ENCODE assay signal across 25 cellular contexts in the genomic region with DNA sequence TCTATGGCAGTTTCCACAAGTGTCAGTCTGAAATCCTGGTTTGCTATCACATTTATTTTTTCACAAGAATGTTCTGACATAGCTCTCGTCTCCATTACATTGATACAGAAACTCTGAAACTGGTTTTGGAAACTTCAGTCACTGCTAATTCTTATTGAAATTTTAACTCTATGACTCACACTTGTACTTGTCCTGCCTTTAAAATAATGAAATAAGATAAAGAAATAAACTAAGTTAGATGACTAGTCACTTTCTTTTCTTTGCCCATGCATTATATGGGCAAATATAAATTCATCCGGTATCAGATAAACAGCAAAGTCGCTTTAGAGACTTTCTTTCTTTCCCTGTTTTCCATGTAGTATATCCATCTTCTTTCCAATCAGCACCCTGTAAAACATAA.
DNase-seq lines count a peak whose midpoint lies in the region; ATAC-seq, FAIRE-seq and TF ChIP-seq lines count a peak whose summit lies in the region.
"Had no signal": no experiment of that assay in that cellular context is flagged by ENCODE, and none has a peak within 500 bp of the region (broad histone marks: within the 10 kb centered on the region; RNA-seq: fewer than 3 reads in every experiment).

No MANE protein-coding gene starts in this region.

- H4K20me1 ChIP-seq in Loucy (ENCODE audit: insufficient read depth, low read length, poor library complexity, severe bottlenecking), result no peaks in the 10 kb centered on the region
- H4K20me1 ChIP-seq in astrocyte (ENCODE audit: insufficient read depth, low read length), result no peaks in the 10 kb centered on the region
- H4K20me1 ChIP-seq: BLaER1 had no signal

- FAIRE-seq in astrocyte (lab: Jason Lieb, UNC), result no peak
- FAIRE-seq: A204.1, D721Med had no signal

- H3K27me3 ChIP-seq in Loucy (ENCODE audit: insufficient read depth, low read length, poor library complexity, severe bottlenecking) (no peaks in the 10 kb centered on the region), astrocyte (ENCODE audit: insufficient read depth, low read length) (no peaks in the 10 kb centered on the region)
- H3K27me3 ChIP-seq: BLaER1 had no signal

- no peak overlapping the region for H3K4me2 ChIP-seq in Loucy (ENCODE audit: low read depth, low read length, poor library complexity, severe bottlenecking)
- no peak overlapping the region for H3K4me2 ChIP-seq in astrocyte (ENCODE audit: low read length)
- H3K4me2 ChIP-seq: BLaER1, KMS-11 had no signal

- no peaks in the 10 kb centered on the region for H3K36me3 ChIP-seq in Loucy (ENCODE audit: insufficient read depth, low read length)
- H3K36me3 ChIP-seq in astrocyte (ENCODE audit: insufficient read depth, low read length), result no peaks in the 10 kb centered on the region
- H3K36me3 ChIP-seq: BLaER1 had no signal

- no peaks in the 10 kb centered on the region for H3K79me2 ChIP-seq in Loucy (ENCODE audit: insufficient read depth, low read length)
- H3K79me2 ChIP-seq in astrocyte (ENCODE audit: insufficient read depth, low read length), result no peaks in the 10 kb centered on the region

- H3K4me3 Mint-ChIP-seq in astrocyte (ENCODE audit: unreplicated experiment), result no peak overlapping the region
- no peak overlapping the region for H3K4me3 Mint-ChIP-seq in type B pancreatic cell
- H3K4me3 Mint-ChIP-seq: CD4-positive, alpha-beta T cell; IgD-negative memory B cell had no signal

- no peak overlapping the region for H3K4me3 ChIP-seq in Loucy (ENCODE audit: low read length, poor library complexity, severe bottlenecking)
- no peak overlapping the region for H3K4me3 ChIP-seq in astrocyte (ENCODE audit: insufficient read depth, low read depth, low read length)
- H3K4me3 ChIP-seq: BLaER1, GM23248 had no signal

- H3K4me1 Mint-ChIP-seq in astrocyte (ENCODE audit: low read depth, unreplicated experiment) (peaks cover 11% of the 10 kb centered on the region), type B pancreatic cell (ENCODE audit: unreplicated experiment) (peaks cover 9% of the 10 kb centered on the region)
- H3K4me1 Mint-ChIP-seq: IgD-negative memory B cell had no signal

- ATAC-seq in HG02798 (IDR thresholded peaks at IDR 0.05; ENCODE audit: poor library complexity, unreplicated experiment), result no peak
- no peak for ATAC-seq in GM18511 (IDR thresholded peaks at IDR 0.05; ENCODE audit: unreplicated experiment)
- ATAC-seq: Panc1 had no signal

- no peak overlapping the region for H3K27ac ChIP-seq in astrocyte (ENCODE audit: low read depth, low read length)
- H3K27ac ChIP-seq: BLaER1, GM23248, KMS-11, RWPE1 had no signal

- no peaks in the 10 kb centered on the region for H3K9me3 ChIP-seq in Loucy (ENCODE audit: insufficient read depth, low read depth, low read length)
- H3K9me3 ChIP-seq in astrocyte (ENCODE audit: insufficient read depth, low read depth, low read length), result no peaks in the 10 kb centered on the region
- H3K9me3 ChIP-seq: BLaER1 had no signal

- H3F3A ChIP-seq in Loucy (ENCODE audit: low read depth), result no peaks in the 10 kb centered on the region

- TF ChIP-seq CTCF in Loucy (conservative IDR thresholded peaks at IDR 0.05; ENCODE audit: low read length) (no peak), astrocyte (IDR thresholded peaks at IDR 0.05; ENCODE audit: insufficient read depth, low read depth, low read length) (no peak), type B pancreatic cell (conservative IDR thresholded peaks at IDR 0.05) (no peak)

- no peaks in the 10 kb centered on the region for H3K9me2 ChIP-seq in Loucy (replicated peaks; ENCODE audit: low read depth, low read length)

- peak overlapping the region; percentile 38; the same call in 1 of the 2 replicates for H2AFZ ChIP-seq in Loucy (ENCODE audit: low read length)
- no peak overlapping the region for H2AFZ ChIP-seq in astrocyte (ENCODE audit: low read depth, low read length)
- H2AFZ ChIP-seq: GM23248 had no signal

- H3K36me3 Mint-ChIP-seq in astrocyte (ENCODE audit: low read depth, unreplicated experiment) (no peaks in the 10 kb centered on the region), type B pancreatic cell (no peaks in the 10 kb centered on the region)
- H3K36me3 Mint-ChIP-seq: IgD-negative memory B cell had no signal

- no peak overlapping the region for H3K9ac ChIP-seq in Loucy (ENCODE audit: low read depth, low read length, poor library complexity, severe bottlenecking)
- no peak overlapping the region for H3K9ac ChIP-seq in astrocyte (ENCODE audit: low read length)
- H3K9ac ChIP-seq: BLaER1, GM23248, KMS-11 had no signal

- H3K27ac Mint-ChIP-seq in astrocyte (ENCODE audit: unreplicated experiment) (no peak overlapping the region), type B pancreatic cell (no peak overlapping the region)
- H3K27ac Mint-ChIP-seq: CD4-positive, alpha-beta T cell; IgD-negative memory B cell had no signal

- H3K4me1 ChIP-seq in Loucy (ENCODE audit: insufficient read depth, low read length, poor library complexity, severe bottlenecking) (no peaks in the 10 kb centered on the region), astrocyte (ENCODE audit: insufficient read depth, low read length) (no peaks in the 10 kb centered on the region)
- H3K4me1 ChIP-seq: BLaER1 had no signal

- peak; percentile 37 for DNase-seq in astrocyte (ENCODE audit: low read depth)
- DNase-seq in dedifferentiated amniotic fluid mesenchymal stem cell (ENCODE audit: extremely low spot score), result peak; percentile 16
- DNase-seq in iris pigment epithelial cell (ENCODE audit: low read depth), result peak; percentile 49
- DNase-seq in type B pancreatic cell (ENCODE audit: extremely low spot score, unreplicated experiment), result no peak
- DNase-seq in activated T-cell treated with anti-CD3 and anti-CD28 coated beads, Interleukin-2, amount 50 U/mL, for 48 hours, result no peak
- DNase-seq: CD4-positive, alpha-beta T cell; GM23248; H7; NCI-H1092; NCI-H1417 treated with DMSO at 0.1 percent for 48 hours; NCI-H1694 treated with DMSO at 0.1 percent for 48 hours; NCI-H2081; NCI-H2227 treated with DMSO at 0.1 percent for 48 hours; NCI-H526 treated with DMSO at 0.1 percent for 48 hours; SHP77 had no signal

- H3K27me3 Mint-ChIP-seq in astrocyte (ENCODE audit: low read depth, unreplicated experiment) (no peaks in the 10 kb centered on the region), type B pancreatic cell (no peaks in the 10 kb centered on the region)
- H3K27me3 Mint-ChIP-seq: CD4-positive, alpha-beta T cell; IgD-negative memory B cell had no signal

- no peaks in the 10 kb centered on the region for H3K9me3 Mint-ChIP-seq in astrocyte (ENCODE audit: unreplicated experiment)
- H3K9me3 Mint-ChIP-seq in type B pancreatic cell, result no peaks in the 10 kb centered on the region
- H3K9me3 Mint-ChIP-seq: CD4-positive, alpha-beta T cell had no signal

Comparison
In these comparisons a context has a peak if more than half of its experiments do, and no peak if none do; other contexts are left out.
1. DNase-seq: peak in astrocyte (single experiment), dedifferentiated amniotic fluid mesenchymal stem cell (single experiment) and iris pigment epithelial cell (single experiment); none in type B pancreatic cell (single experiment) and activated T-cell treated with anti-CD3 and anti-CD28 coated beads, Interleukin-2, amount 50 U/mL, for 48 hours (0 of 2).